In the genomic region with DNA sequence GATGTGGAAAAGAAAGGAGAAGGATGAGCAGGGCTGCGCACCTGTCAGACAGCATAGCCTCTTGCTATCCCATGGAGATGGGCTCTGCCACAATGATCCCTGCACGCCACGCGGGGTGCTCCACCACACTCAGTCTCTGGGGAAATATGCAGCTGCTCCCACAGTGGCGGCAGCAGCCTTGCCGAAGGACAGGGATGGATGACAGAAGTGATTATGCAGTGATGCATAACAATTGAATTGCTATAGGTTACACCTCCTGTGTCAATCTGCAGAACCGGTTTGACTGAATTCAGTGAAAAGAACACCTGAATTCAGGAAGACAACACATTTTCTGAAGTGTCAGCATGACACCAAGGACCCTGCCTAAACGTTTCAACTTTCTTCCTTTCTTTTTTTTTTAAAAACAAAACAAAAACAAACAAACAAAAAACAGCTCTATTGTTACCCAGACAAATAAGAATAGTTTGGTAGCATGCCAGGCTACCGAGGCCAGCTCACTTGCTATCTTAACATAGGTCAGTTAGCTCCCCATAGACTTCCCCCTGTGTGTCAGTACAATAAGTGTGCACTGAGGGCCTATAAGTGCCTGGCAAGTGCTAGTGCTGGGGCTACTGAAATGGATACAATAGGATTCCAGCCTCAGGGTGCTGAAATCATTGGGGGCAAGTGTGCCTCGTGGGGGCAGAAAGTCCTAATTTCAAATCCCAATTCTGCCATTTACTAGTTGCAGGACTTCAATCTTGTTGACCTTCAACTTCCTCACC, we compare ENCODE assay signal across 12 cellular contexts.
DNase-seq lines count a peak whose midpoint lies in the region; ATAC-seq, FAIRE-seq and TF ChIP-seq lines count a peak whose summit lies in the region.
"Had no signal": no experiment of that assay in that cellular context is flagged by ENCODE, and none has a peak within 500 bp of the region (broad histone marks: within the 10 kb centered on the region; RNA-seq: fewer than 3 reads in every experiment).

No MANE protein-coding gene starts in this region.

- H3K27ac ChIP-seq in BLaER1 (no peak overlapping the region), HUES48 (ENCODE audit: low read depth, low read length) (peak overlapping the region; percentile 9), esophagus muscularis mucosa (replicated peaks in 1 of 4) (no peak overlapping the region)

- no peak for TF ChIP-seq CTCF in esophagus muscularis mucosa (IDR thresholded peaks at IDR 0.05)

- H3K4me2 ChIP-seq in BLaER1: peak overlapping the region; percentile 83

- no peaks in the 10 kb centered on the region for H4K20me1 ChIP-seq in BLaER1

- no peak for TF ChIP-seq EP300 in esophagus muscularis mucosa (IDR thresholded peaks at IDR 0.05)

- ATAC-seq in GM18502 (IDR thresholded peaks at IDR 0.05; ENCODE audit: poor library complexity, unreplicated experiment) (no peak), HG02870 (IDR thresholded peaks at IDR 0.05; ENCODE audit: unreplicated experiment) (no peak)
- ATAC-seq: HCT116 had no signal

- H3K36me3 ChIP-seq in BLaER1 (no peaks in the 10 kb centered on the region), HUES48 (ENCODE audit: control insufficient read depth, insufficient read depth, low read length) (no peaks in the 10 kb centered on the region), esophagus muscularis mucosa (no peaks in the 10 kb centered on the region)

- no peak overlapping the region for H3K9ac ChIP-seq in BLaER1
- H3K9ac ChIP-seq in HUES48 (ENCODE audit: low read depth, low read length): no peak overlapping the region

- H3K27me3 ChIP-seq in BLaER1 (no peaks in the 10 kb centered on the region), HUES48 (ENCODE audit: control insufficient read depth, insufficient read depth, low read length) (no peaks in the 10 kb centered on the region), esophagus muscularis mucosa (no peaks in the 10 kb centered on the region)

- peaks cover 67% of the 10 kb centered on the region for H3K4me1 ChIP-seq in BLaER1
- peaks cover 17% of the 10 kb centered on the region for H3K4me1 ChIP-seq in HUES48 (ENCODE audit: control insufficient read depth, insufficient read depth, low read length)
- H3K4me1 ChIP-seq in esophagus muscularis mucosa: peaks cover 0 to 11% (median 8%) of the 10 kb centered on the region in 4 donors

- TF ChIP-seq POLR2A in esophagus muscularis mucosa (IDR thresholded peaks at IDR 0.05; ENCODE audit: low read depth) (no peak), H54 (IDR thresholded peaks at IDR 0.05; ENCODE audit: low read depth, low read length) (no peak)

- 85% methylated on average over 10 of the region's 10 CpGs for WGBS in esophagus muscularis mucosa

- no peak overlapping the region for H3K4me3 ChIP-seq in BLaER1
- H3K4me3 ChIP-seq in HUES48 (ENCODE audit: low read depth, low read length): no peak overlapping the region
- H3K4me3 ChIP-seq in esophagus muscularis mucosa: no peak overlapping the region

- DNase-seq in NCI-H345 (lab: John Stamatoyannopoulos, UW) (peak; percentile 99), esophagus muscularis mucosa (ENCODE audit: extremely low spot score) (peak; percentile 74), H54 (ENCODE audit: insufficient read length, low spot score) (no peak), T-helper 9 cell (no peak)
- DNase-seq: activated naive CD4-positive, alpha-beta T cell treated with Interleukin-2 at 50 U/mL for 16 hours; effector CD4-positive, alpha-beta T cell; immature natural killer cell had no signal

- intact Hi-C loops in esophagus muscularis mucosa (cut with DNase I): no loop called here

- no peak for FAIRE-seq in H54 (lab: Jason Lieb, UNC)

- peaks cover 2% of the 10 kb centered on the region; the same call in 1 of the 2 replicates for H3K9me3 ChIP-seq in BLaER1
- no peaks in the 10 kb centered on the region for H3K9me3 ChIP-seq in HUES48 (ENCODE audit: control insufficient read depth, insufficient read depth, low read length)
- no peaks in the 10 kb centered on the region for H3K9me3 ChIP-seq in esophagus muscularis mucosa

Comparison
In these comparisons a context has a peak if more than half of its experiments do, and no peak if none do; other contexts are left out.
1. DNase-seq: peak in NCI-H345 (single experiment) and esophagus muscularis mucosa (single experiment); none in H54 (single experiment) and T-helper 9 cell (single experiment).